In genomic region chr6:159306134-159306537, GRCh38 we compare ENCODE assay signal across 23 cellular contexts.
DNase-seq lines count a peak whose midpoint lies in the region; ATAC-seq and TF ChIP-seq lines count a peak whose summit lies in the region.
"Had no signal": no experiment of that assay in that cellular context is flagged by ENCODE, and none has a peak within 500 bp of the region (broad histone marks: within the 10 kb centered on the region; RNA-seq: fewer than 3 reads in every experiment).

No MANE protein-coding gene starts in this region.

- H3K27me3 Mint-ChIP-seq in GM23338 (ENCODE audit: insufficient read depth, low read depth, poor library complexity) = peaks cover 1% of the 10 kb centered on the region

- no peaks in the 10 kb centered on the region for H3K36me3 Mint-ChIP-seq in GM23338 (ENCODE audit: low read depth)
- H3K36me3 Mint-ChIP-seq: CD4-positive, alpha-beta memory T cell had no signal

- ATAC-seq in GM23338 (no peak; the same call in 2 of the 3 replicates), left ventricle myocardium superior (peak; percentile 71), sciatic nerve (peak; percentile 96), SK-N-SH treated with all-trans-retinoic acid at 6 μM for 48 hours (no peak)

- intact Hi-C loops in left ventricle myocardium superior (cut with micrococcal nuclease) = no loop called here
- intact Hi-C loops in sciatic nerve (cut with DNase I) = no loop called here

- H3K27ac ChIP-seq in GM23338 (ENCODE audit: low read depth) = no peak overlapping the region
- no peak overlapping the region for H3K27ac ChIP-seq in Peyer's patch
- H3K27ac ChIP-seq: BLaER1 treated with 17β-estradiol and CSF1 and Interleukin-3, amounts not matched to agents 10 nM and 100 nM; SK-N-MC had no signal

- H3K9me2 ChIP-seq in GM23338 (ENCODE audit: insufficient read depth) = no peaks in the 10 kb centered on the region

- no peak overlapping the region for H3K4me3 ChIP-seq in GM23338
- no peak overlapping the region for H3K4me3 ChIP-seq in Peyer's patch
- H3K4me3 ChIP-seq: BLaER1 treated with 17β-estradiol and CSF1 and Interleukin-3, amounts not matched to agents 10 nM and 100 nM; SK-N-MC had no signal

- H2AFZ ChIP-seq in GM23338 = peak overlapping the region; percentile 33; the same call in 1 of the 2 replicates

- no peaks in the 10 kb centered on the region for H3F3A ChIP-seq in GM23338 (replicated peaks; ENCODE audit: low read depth)

- TF ChIP-seq POLR2A in Peyer's patch (IDR thresholded peaks at IDR 0.05) = no peak

- H3K27me3 ChIP-seq in GM23338 (ENCODE audit: insufficient read depth) = no peaks in the 10 kb centered on the region
- no peaks in the 10 kb centered on the region for H3K27me3 ChIP-seq in Peyer's patch
- H3K27me3 ChIP-seq: BLaER1 treated with 17β-estradiol and CSF1 and Interleukin-3, amounts not matched to agents 10 nM and 100 nM had no signal

- no peaks in the 10 kb centered on the region for H3K36me3 ChIP-seq in GM23338 (ENCODE audit: insufficient read depth)
- H3K36me3 ChIP-seq in Peyer's patch = no peaks in the 10 kb centered on the region
- H3K36me3 ChIP-seq: BLaER1 treated with 17β-estradiol and CSF1 and Interleukin-3, amounts not matched to agents 10 nM and 100 nM had no signal

- DNase-seq in GM23338 (ENCODE audit: low spot score) (no peak), RPMI7951 (ENCODE audit: low read depth) (peak; percentile 17), left ventricle myocardium superior (no peak), sciatic nerve (ENCODE audit: low spot score) (peak; percentile 63), iPS-NIHi11 (ENCODE audit: low spot score) (no peak), Peyer's patch (no peak)
- DNase-seq: ACHN; Caco-2; CD4-positive, alpha-beta memory T cell; DMS 273 treated with DMSO at 0.1 percent for 48 hours; DMS79 treated with DMSO at 0.1 percent for 48 hours; NCI-H1105; NCI-H146; NCI-H2029; NCI-H2227 treated with DMSO at 0.1 percent for 48 hours; NCI-H524; NCI-H774; NK-92 treated with Interleukin-12 subunit alpha and Interleukin-12 subunit beta, amount 100 ng/mL, for 24 hours; SHP77 had no signal

- no peaks in the 10 kb centered on the region for H4K20me1 ChIP-seq in GM23338 (replicated peaks; ENCODE audit: insufficient read depth)
- H4K20me1 ChIP-seq: BLaER1 treated with 17β-estradiol and CSF1 and Interleukin-3, amounts not matched to agents 10 nM and 100 nM had no signal

- no peaks in the 10 kb centered on the region for H3K9me3 Mint-ChIP-seq in GM23338
- H3K9me3 Mint-ChIP-seq: CD4-positive, alpha-beta memory T cell had no signal

- H3K4me3 Mint-ChIP-seq in GM23338 = no peak overlapping the region
- H3K4me3 Mint-ChIP-seq: CD4-positive, alpha-beta memory T cell; IgD-negative memory B cell had no signal

- H3K4me1 ChIP-seq in GM23338 (ENCODE audit: insufficient read depth) (no peaks in the 10 kb centered on the region), Peyer's patch (no peaks in the 10 kb centered on the region)
- H3K4me1 ChIP-seq: BLaER1 treated with 17β-estradiol and CSF1 and Interleukin-3, amounts not matched to agents 10 nM and 100 nM; Caco-2 had no signal

- peak in 1 of 2 experiments; percentile 36; a peak in 2 of 4 replicates for TF ChIP-seq CTCF in GM23338 (conservative IDR thresholded peaks at IDR 0.05; ENCODE audit: low read depth in 2 of 2)
- no peak for TF ChIP-seq CTCF in Peyer's patch (IDR thresholded peaks at IDR 0.05)

- no peak overlapping the region for H3K4me2 ChIP-seq in GM23338
- H3K4me2 ChIP-seq: BLaER1 treated with 17β-estradiol and CSF1 and Interleukin-3, amounts not matched to agents 10 nM and 100 nM had no signal

- no peaks in the 10 kb centered on the region for H3K9me3 ChIP-seq in Peyer's patch
- H3K9me3 ChIP-seq: Caco-2 had no signal

- H3K27ac Mint-ChIP-seq in GM23338 = no peak overlapping the region
- H3K27ac Mint-ChIP-seq: CD4-positive, alpha-beta memory T cell; IgD-negative memory B cell had no signal

- no peaks in the 10 kb centered on the region for H3K79me2 ChIP-seq in GM23338 (replicated peaks; ENCODE audit: insufficient read depth)

- H3K4me1 Mint-ChIP-seq in GM23338 = peaks cover 13% of the 10 kb centered on the region
- H3K4me1 Mint-ChIP-seq: CD4-positive, alpha-beta memory T cell; IgD-negative memory B cell had no signal

TF ChIP-seq in GM23338, 12 proteins besides CTCF, POLR2A, EP300 and RAD21 (continues in another document):
- TF ChIP-seq CREB1 (CRISPR knock-in tag; IDR thresholded peaks at IDR 0.05; ENCODE audit: low read depth) (no peak), STAT1 (IDR thresholded peaks at IDR 0.05; ENCODE audit: unreplicated experiment) (no peak), ETS1 (IDR thresholded peaks at IDR 0.05) (no peak), JUNB (IDR thresholded peaks at IDR 0.05; ENCODE audit: unreplicated experiment) (no peak), ZNF331 (CRISPR knock-in tag; IDR thresholded peaks at IDR 0.05; ENCODE audit: low read depth) (no peak), NANOG (IDR thresholded peaks at IDR 0.05; ENCODE audit: borderline replicate concordance) (no peak)

TF ChIP-seq in SK-N-SH treated with all-trans-retinoic acid at 6 μM for 48 hours, 23 proteins besides CTCF, POLR2A, EP300 and RAD21:
- no peak for TF ChIP-seq ZC3H10 (CRISPR knock-in tag; IDR thresholded peaks at IDR 0.05)
- TF ChIP-seq PPARA (CRISPR knock-in tag; IDR thresholded peaks at IDR 0.05; ENCODE audit: borderline replicate concordance) = no peak
- TF ChIP-seq RARB (CRISPR knock-in tag; IDR thresholded peaks at IDR 0.05) = no peak
- no peak for TF ChIP-seq CSRNP3 (CRISPR knock-in tag; IDR thresholded peaks at IDR 0.05)
- TF ChIP-seq ARNTL (CRISPR knock-in tag; IDR thresholded peaks at IDR 0.05; ENCODE audit: borderline replicate concordance, low read depth) = no peak
- no peak for TF ChIP-seq ZFP30 (CRISPR knock-in tag; IDR thresholded peaks at IDR 0.05)
- no peak for TF ChIP-seq ESRRG (CRISPR knock-in tag; IDR thresholded peaks at IDR 0.05)
- no peak for TF ChIP-seq OSR1 (CRISPR knock-in tag; IDR thresholded peaks at IDR 0.05)
- TF ChIP-seq TCF4 (CRISPR knock-in tag; IDR thresholded peaks at IDR 0.05; ENCODE audit: borderline replicate concordance) = no peak

Comparison
In these comparisons a context has a peak if more than half of its experiments do, and no peak if none do; other contexts are left out.
1. ATAC-seq: peak in left ventricle myocardium superior (single experiment) and sciatic nerve (single experiment); none in GM23338 (single experiment) and SK-N-SH treated with all-trans-retinoic acid at 6 μM for 48 hours (single experiment).
2. DNase-seq: peak in RPMI7951 (single experiment) and sciatic nerve (single experiment); none in GM23338 (single experiment), left ventricle myocardium superior (single experiment), iPS-NIHi11 (single experiment) and Peyer's patch (0 of 3).